ENCODE assay signal across 27 cellular contexts in genomic region chr2:28516430-28516829, GRCh38.
"Had no signal": no experiment of that assay in that cellular context is flagged by ENCODE, and none has a peak within 500 bp of the region (broad histone marks: within the 10 kb centered on the region; RNA-seq: fewer than 3 reads in every experiment).

No MANE protein-coding gene starts in this region.

- DNase-seq: natural killer cell; occipital lobe; ovary; posterior cingulate gyrus; psoas muscle; right cardiac atrium; right lobe of liver; sigmoid colon; small intestine; stimulated activated CD4-positive, alpha-beta T cell treated with anti-CD3 and anti-CD28 coated beads, Interleukin-15, amount 100 ng/mL, for 24 hours; stimulated activated CD4-positive, alpha-beta T cell treated with anti-CD3 and anti-CD28 coated beads, Interleukin-2, amount 100 ng/mL, for 24 hours; stimulated activated CD4-positive, alpha-beta T cell treated with anti-CD3 and anti-CD28 coated beads, Interleukin-2, amount 100 ng/mL, for 48 hours; stimulated activated CD4-positive, alpha-beta T cell treated with anti-CD3 and anti-CD28 coated beads, Interleukin-4, amount 100 ng/mL, for 24 hours; stimulated activated naive B cell treated with anti-CD40 and anti-IgM and Interleukin-4, amounts not matched to agents 10 μg/mL and 1 μg/mL and 100 μg/mL, for 72 hours; stimulated activated naive CD4-positive, alpha-beta T cell treated with Interleukin-2 at 50 U/mL for 16 hours; stomach; thyroid gland; upper lobe of right lung had no signal

- H3K36me3 Mint-ChIP-seq: neural progenitor cell; stimulated activated effector memory CD8-positive, alpha-beta T cell treated with anti-CD3 and anti-CD28 coated beads, Interleukin-12 subunit alpha, Interleukin-12 subunit beta, amount 100 ng/mL, for 72 hours had no signal

- H3K9me3 ChIP-seq: ovary, psoas muscle, right lobe of liver, sigmoid colon, thoracic aorta, thyroid gland, upper lobe of right lung, vagina had no signal

- H3K27ac ChIP-seq: neural progenitor cell, ovary, parathyroid adenoma, psoas muscle, right lobe of liver, sigmoid colon, stomach, thoracic aorta, thyroid gland, tibial nerve, upper lobe of right lung, vagina had no signal

- H3K9ac ChIP-seq: neural progenitor cell, parathyroid adenoma had no signal

- H3K4me1 Mint-ChIP-seq: natural killer cell; stimulated activated effector memory CD8-positive, alpha-beta T cell treated with anti-CD3 and anti-CD28 coated beads, Interleukin-12 subunit alpha, Interleukin-12 subunit beta, amount 100 ng/mL, for 72 hours; stimulated activated naive B cell treated with anti-CD40 and anti-IgM and Interleukin-4, amounts not matched to agents 10 μg/mL and 1 μg/mL and 100 μg/mL, for 72 hours had no signal

- FAIRE-seq: small intestine had no signal

- H3K27ac Mint-ChIP-seq: natural killer cell; neural progenitor cell; progenitor cell of endocrine pancreas; stimulated activated effector memory CD8-positive, alpha-beta T cell treated with anti-CD3 and anti-CD28 coated beads, Interleukin-12 subunit alpha, Interleukin-12 subunit beta, amount 100 ng/mL, for 72 hours; stimulated activated naive B cell treated with anti-CD40 and anti-IgM and Interleukin-4, amounts not matched to agents 10 μg/mL and 1 μg/mL and 100 μg/mL, for 72 hours; stimulated activated naive CD8-positive, alpha-beta T cell treated with anti-CD3 and anti-CD28 coated beads, Interleukin-15, Interleukin-2, amounts not matched to agents 100 ng/mL and 50 ng/mL, for 24 hours had no signal

- ATAC-seq: natural killer cell; psoas muscle; right cardiac atrium; right lobe of liver; stimulated activated effector memory CD8-positive, alpha-beta T cell treated with anti-CD3 and anti-CD28 coated beads, Interleukin-12 subunit alpha, Interleukin-12 subunit beta, amount 100 ng/mL, for 72 hours; stimulated activated naive B cell treated with anti-CD40 and anti-IgM and Interleukin-4, amounts not matched to agents 10 μg/mL and 1 μg/mL and 100 μg/mL, for 72 hours; upper lobe of right lung had no signal

- H3K4me2 ChIP-seq: neural progenitor cell had no signal

- H3K36me3 ChIP-seq: neural progenitor cell, ovary, right lobe of liver, sigmoid colon, stomach, thoracic aorta, thyroid gland, tibial nerve, upper lobe of right lung, vagina had no signal

- H3K27me3 ChIP-seq: ovary, right lobe of liver, thyroid gland, vagina had no signal

- H3K4me1 ChIP-seq: neural progenitor cell, parathyroid adenoma, psoas muscle, right lobe of liver, sigmoid colon, stomach, tibial nerve, upper lobe of right lung, vagina had no signal

- H3K79me2 ChIP-seq: parathyroid adenoma had no signal

- H3K4me3 Mint-ChIP-seq: natural killer cell; nephron; neural progenitor cell; stimulated activated effector memory CD8-positive, alpha-beta T cell treated with anti-CD3 and anti-CD28 coated beads, Interleukin-12 subunit alpha, Interleukin-12 subunit beta, amount 100 ng/mL, for 72 hours; stimulated activated naive B cell treated with anti-CD40 and anti-IgM and Interleukin-4, amounts not matched to agents 10 μg/mL and 1 μg/mL and 100 μg/mL, for 72 hours; stimulated activated naive CD8-positive, alpha-beta T cell treated with anti-CD3 and anti-CD28 coated beads, Interleukin-15, Interleukin-2, amounts not matched to agents 100 ng/mL and 50 ng/mL, for 24 hours had no signal

- H2AFZ ChIP-seq: neural progenitor cell, parathyroid adenoma had no signal

- H3K4me3 ChIP-seq: neural progenitor cell, ovary, psoas muscle, right lobe of liver, sigmoid colon, stomach, thoracic aorta, thyroid gland, tibial nerve, upper lobe of right lung, vagina had no signal
